Comparison of ENCODE assay signal across 1 cellular context in genomic region chr12:53995311-53996187, GRCh38.
A peak's percentile ranks its signal among the peaks of the same experiment; 100 is the strongest.
TF ChIP-seq lines count a peak whose summit lies in the region.

No MANE protein-coding gene starts in this region.

TF ChIP-seq in K562, 482 proteins besides CTCF, POLR2A, EP300 and RAD21 (continued from another document and continues in another):
- TF ChIP-seq E2F6 (IDR thresholded peaks at IDR 0.05; ENCODE audit: borderline replicate concordance in 1 of 2, extremely low read depth in 1 of 2, insufficient read depth in 1 of 2, insufficient read length in 1 of 2, low read depth in 1 of 2, low read length in 1 of 2, poor library complexity in 1 of 2, severe bottlenecking in 1 of 2) (peak; percentile 33 to 71), ZNF133 (CRISPR knock-in tag; IDR thresholded peaks at IDR 0.05) (no peak), CEBPG (CRISPR knock-in tag; IDR thresholded peaks at IDR 0.05) (0 out of 2 replicates have a peak, but pooled peaks have one; percentile 24), CEBPG (tag; conservative IDR thresholded peaks at IDR 0.05 in 1 of 2, IDR thresholded peaks at IDR 0.05 in 1 of 2) (no peak), SMARCB1 (IDR thresholded peaks at IDR 0.05; ENCODE audit: insufficient read length, low read depth) (no peak), RFX7 (CRISPR knock-in tag; IDR thresholded peaks at IDR 0.05) (no peak), ZBTB34 (CRISPR knock-in tag; IDR thresholded peaks at IDR 0.05) (no peak), ZBTB33 (CRISPR knock-in tag; IDR thresholded peaks at IDR 0.05) (0 out of 2 replicates have a peak, but pooled peaks have one; percentile 24), SREBF2 (CRISPR knock-in tag; IDR thresholded peaks at IDR 0.05) (no peak), ZNF175 (CRISPR knock-in tag; IDR thresholded peaks at IDR 0.05; ENCODE audit: low read depth) (0 out of 2 replicates have a peak, but pooled peaks have one; percentile 18), TGIF2 (CRISPR knock-in tag; IDR thresholded peaks at IDR 0.05) (peak; percentile 48; the same call in 1 of the 2 replicates), POLR3A (IDR thresholded peaks at IDR 0.05; ENCODE audit: borderline replicate concordance, extremely low read depth, insufficient read depth, insufficient read length) (no peak), TEAD2 (tag; IDR thresholded peaks at IDR 0.05) (no peak), HDAC1 (IDR thresholded peaks at IDR 0.05) (no peak), UBTF (IDR thresholded peaks at IDR 0.05; ENCODE audit: borderline replicate concordance in 1 of 2, low read depth in 2 of 2, low read length in 2 of 2) (peak; percentile 93 to 97; a peak in 3 of 4 replicates), ZNF23 (CRISPR knock-in tag; IDR thresholded peaks at IDR 0.05) (no peak), SNAPC5 (CRISPR knock-in tag; IDR thresholded peaks at IDR 0.05) (no peak), FOXP1 (CRISPR knock-in tag; IDR thresholded peaks at IDR 0.05) (peak; percentile 51), ETV1 (tag; conservative IDR thresholded peaks at IDR 0.05; ENCODE audit: low read depth) (peak; percentile 89), ZNF280A (IDR thresholded peaks at IDR 0.05; ENCODE audit: low read depth, partially characterized antibody) (no peak), YBX1 (IDR thresholded peaks at IDR 0.05) (no peak), RUNX1 (IDR thresholded peaks at IDR 0.05; ENCODE audit: low read depth) (no peak), MED1 (CRISPR knock-in tag; IDR thresholded peaks at IDR 0.05; ENCODE audit: borderline replicate concordance) (no peak), ZC3H4 (CRISPR knock-in tag; IDR thresholded peaks at IDR 0.05; ENCODE audit: borderline replicate concordance) (no peak), HLTF (IDR thresholded peaks at IDR 0.05) (no peak), ZNF324 (CRISPR knock-in tag; IDR thresholded peaks at IDR 0.05) (no peak), CAMTA2 (CRISPR knock-in tag; conservative IDR thresholded peaks at IDR 0.05) (no peak; the same call in 1 of the 2 replicates), HOXB6 (CRISPR knock-in tag; IDR thresholded peaks at IDR 0.05; ENCODE audit: borderline replicate concordance) (no peak), ZNF75A (CRISPR knock-in tag; IDR thresholded peaks at IDR 0.05) (no peak), NFATC3 (IDR thresholded peaks at IDR 0.05) (no peak), BACH1 (tag; IDR thresholded peaks at IDR 0.05) (no peak), SIRT6 (IDR thresholded peaks at IDR 0.05; ENCODE audit: low read depth, low read length) (no peak), TAF7 (tag; IDR thresholded peaks at IDR 0.05) (peak; percentile 68), E2F5 (CRISPR knock-in tag; IDR thresholded peaks at IDR 0.05) (no peak), PCBP2 (IDR thresholded peaks at IDR 0.05; ENCODE audit: low read depth, low read length, poor library complexity, severe bottlenecking) (no peak), ZNF174 (CRISPR knock-in tag; IDR thresholded peaks at IDR 0.05) (no peak), TCF3 (CRISPR knock-in tag; IDR thresholded peaks at IDR 0.05) (0 out of 2 replicates have a peak, but pooled peaks have one; percentile 6), HINFP (tag; conservative IDR thresholded peaks at IDR 0.05; ENCODE audit: low read depth) (no peak), ZNF282 (CRISPR knock-in tag; IDR thresholded peaks at IDR 0.05) (no peak), ZNF695 (CRISPR knock-in tag; IDR thresholded peaks at IDR 0.05) (no peak), RCOR1 (IDR thresholded peaks at IDR 0.05; ENCODE audit: borderline replicate concordance in 1 of 2, low read depth in 2 of 2, low read length in 2 of 2) (no peak; a peak in 1 of 4 replicates), PTTG1 (tag; IDR thresholded peaks at IDR 0.05; ENCODE audit: low read depth) (no peak), DIDO1 (tag; IDR thresholded peaks at IDR 0.05; ENCODE audit: low read depth) (no peak), NFE2 (IDR thresholded peaks at IDR 0.05; ENCODE audit: low read depth) (no peak), NR3C1 (CRISPR knock-in tag; IDR thresholded peaks at IDR 0.05) (no peak), ZNF3 (CRISPR knock-in tag; IDR thresholded peaks at IDR 0.05) (no peak), ZNF146 (CRISPR knock-in tag; IDR thresholded peaks at IDR 0.05; ENCODE audit: unreplicated experiment) (no peak), REST (CRISPR knock-in tag; IDR thresholded peaks at IDR 0.05; ENCODE audit: low read depth) (no peak), ZNF717 (CRISPR knock-in tag; IDR thresholded peaks at IDR 0.05) (no peak), RB1 (IDR thresholded peaks at IDR 0.05; ENCODE audit: low read depth) (peak; percentile 46; the same call in 1 of the 2 replicates), ZNF140 (CRISPR knock-in tag; IDR thresholded peaks at IDR 0.05) (no peak), ZNF589 (CRISPR knock-in tag; IDR thresholded peaks at IDR 0.05; ENCODE audit: low read depth) (no peak), NFIX (CRISPR knock-in tag; IDR thresholded peaks at IDR 0.05; ENCODE audit: low read depth) (no peak), NR1H2 (CRISPR knock-in tag; IDR thresholded peaks at IDR 0.05) (no peak), NKRF (IDR thresholded peaks at IDR 0.05; ENCODE audit: borderline replicate concordance) (peak; percentile 68; the same call in 1 of the 2 replicates), TAL1 (IDR thresholded peaks at IDR 0.05) (no peak)
